14 cellular contexts compared by ENCODE assay signal in the genomic region with DNA sequence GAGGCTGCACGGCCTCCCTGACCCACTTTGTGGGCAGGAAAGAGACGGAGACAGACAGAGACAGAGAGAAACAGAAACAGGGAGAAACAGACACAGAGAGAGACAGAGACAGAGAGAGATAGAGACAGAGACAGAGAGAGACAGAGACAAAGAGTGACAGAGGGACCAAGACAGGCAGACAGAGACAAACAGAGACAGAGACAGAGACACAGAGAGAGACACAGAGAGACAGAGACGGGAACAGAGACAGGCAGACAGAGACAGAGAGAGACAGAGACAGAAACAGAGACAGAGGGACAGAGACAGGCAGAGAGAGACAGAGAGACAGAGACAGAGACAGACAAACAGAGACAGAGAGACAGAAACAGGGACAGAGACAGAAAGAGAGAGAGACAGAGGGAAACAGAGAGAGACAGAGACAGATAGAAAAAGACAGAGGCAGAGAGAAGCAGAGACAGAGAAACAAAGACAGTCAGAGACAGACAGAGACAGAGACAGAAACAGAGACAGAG. TPM values are rescaled to one million over a fixed set of nuclear protein-coding genes. Genes with fewer than 3 reads are reported as not detected.
A peak's percentile ranks its signal among the peaks of the same experiment; 100 is the strongest.
DNase-seq lines count a peak whose midpoint lies in the region; ATAC-seq, FAIRE-seq and TF ChIP-seq lines count a peak whose summit lies in the region.
"Had no signal": no experiment of that assay in that cellular context is flagged by ENCODE, and none has a peak within 500 bp of the region (broad histone marks: within the 10 kb centered on the region; RNA-seq: fewer than 3 reads in every experiment).

No MANE protein-coding gene starts in this region.

- DNase-seq in AG04449 (ENCODE audit: low read depth, low spot score) (no peak), HTR-8/SVneo (ENCODE audit: insufficient read length, low spot score) (no peak), ovary (no peak), HK-2 (ENCODE audit: unreplicated experiment) (no peak), GDM1 (lab: John Stamatoyannopoulos, UW) (no peak), hepatic stellate cell (ENCODE audit: low spot score) (no peak)
- DNase-seq: activated effector memory CD4-positive, alpha-beta T cell treated with Interleukin-2 at 50 U/mL for 16 hours; immature natural killer cell; NCI-H1417 treated with DMSO at 0.1 percent for 48 hours; RPMI8226 had no signal

- no peak for TF ChIP-seq EP300 in ovary (IDR thresholded peaks at IDR 0.05)

- WGBS in esophagus, 2 donors, result 47 to 66% methylated on average over 3 of the region's 3 CpGs
- 36 to 81% (median 81%) methylated on average over 3 of the region's 3 CpGs for WGBS in ovary, 3 donors

- H3K4me1 ChIP-seq in esophagus (ENCODE audit: control insufficient read depth in 2 of 2, insufficient read depth in 2 of 2, low read length in 1 of 2) (peaks cover 0 to 9% of the 10 kb centered on the region in 2 donors), ovary (ENCODE audit: insufficient read depth) (peaks cover 18% of the 10 kb centered on the region)

- peak overlapping the region; percentile 44 to 52 for H3K27ac ChIP-seq in esophagus (ENCODE audit: low read depth in 2 of 2, low read length in 1 of 2)
- peak overlapping the region; percentile 14 to 71 for H3K27ac ChIP-seq in ovary
- H3K27ac ChIP-seq: BLaER1 had no signal

- H3K9me3 ChIP-seq in esophagus (ENCODE audit: control insufficient read depth in 2 of 2, insufficient read depth in 1 of 2, low read depth in 1 of 2, low read length in 1 of 2), result no peaks in the 10 kb centered on the region
- no peaks in the 10 kb centered on the region for H3K9me3 ChIP-seq in ovary
- H3K9me3 ChIP-seq: BLaER1 had no signal

- TF ChIP-seq CTCF in AG04449 (IDR thresholded peaks at IDR 0.05; ENCODE audit: insufficient read depth, low read length, missing control alignments) (no peak), ovary (IDR thresholded peaks at IDR 0.05) (no peak)

- POLR2A ChIA-PET in AG04449 (lab: Yijun Ruan, JAX), result no interaction called here

- intact Hi-C loops in ovary (cut with DNase I), result loop anchor here in 2 of 4 donors (5.0 kb wide), 2 partner anchors 38 to 53 kb away; no protein-coding TSS in a partner anchor

- no peak for ATAC-seq in HG03354 (IDR thresholded peaks at IDR 0.05; ENCODE audit: poor library complexity, severe bottlenecking, unreplicated experiment)
- ATAC-seq: HepG2 had no signal

- peak; percentile 62 for FAIRE-seq in HTR-8/SVneo (lab: Jason Lieb, UNC)
- FAIRE-seq: HepG2 had no signal

- peaks cover 0 to 8% of the 10 kb centered on the region in 2 donors for H3K36me3 ChIP-seq in esophagus (ENCODE audit: control insufficient read depth in 2 of 2, insufficient read depth in 2 of 2, low read length in 1 of 2)
- no peaks in the 10 kb centered on the region for H3K36me3 ChIP-seq in ovary
- H3K36me3 ChIP-seq: BLaER1 had no signal

- H3K27me3 ChIP-seq in esophagus (ENCODE audit: control insufficient read depth in 1 of 2, insufficient read depth in 2 of 2, low read length in 2 of 2) (no peaks in the 10 kb centered on the region), ovary (no peaks in the 10 kb centered on the region)

- H3K4me3 ChIP-seq in AG04449 (ENCODE audit: low read depth, low read length), result peak overlapping the region; percentile 84
- H3K4me3 ChIP-seq in esophagus (ENCODE audit: low read depth in 1 of 2, low read length in 2 of 2), result no peak overlapping the region
- H3K4me3 ChIP-seq in ovary, result no peak overlapping the region
- H3K4me3 ChIP-seq: BLaER1 had no signal

- CTCF ChIA-PET in AG04449 (lab: Yijun Ruan, JAX), result no interaction called here

- no peak for TF ChIP-seq POLR2A in ovary (IDR thresholded peaks at IDR 0.05)

RNA-seq across cellular contexts. Expression of a gene that starts 3.1 kb away (rescaled TPM):
- polyA plus RNA-seq in esophagus (100 to 1,000 TPM; 105 to 123 TPM), ovary (100 to 1,000 TPM; 112 to 905 TPM)
- 100 to 1,000 TPM; 389 to 779 (median 731) TPM for total RNA-seq in ovary
